19 cellular contexts compared by ENCODE assay signal in the genomic region with DNA sequence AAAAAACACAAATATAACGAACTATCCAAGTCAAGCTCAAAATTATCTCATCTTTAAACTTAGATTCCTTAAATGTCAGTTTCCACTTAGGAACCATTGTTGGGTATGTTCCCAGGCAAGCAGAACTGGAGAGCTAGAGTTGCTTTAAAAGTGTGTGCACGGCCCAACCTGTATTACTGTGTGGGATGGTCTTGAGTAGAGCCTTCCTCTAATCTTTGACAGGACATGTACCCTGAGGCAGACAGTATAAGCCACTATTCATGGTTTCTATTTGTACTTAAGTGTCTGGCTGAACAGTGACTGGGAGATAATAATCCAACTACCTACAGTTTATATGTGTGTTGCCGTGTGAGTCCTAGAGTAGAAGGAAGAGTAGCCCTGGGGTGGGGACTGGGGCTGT.
"Had no signal": no experiment of that assay in that cellular context is flagged by ENCODE, and none has a peak within 500 bp of the region (broad histone marks: within the 10 kb centered on the region; RNA-seq: fewer than 3 reads in every experiment).

No MANE protein-coding gene starts in this region.

- H3K4me3 ChIP-seq: dorsolateral prefrontal cortex, gastrocnemius medialis, pancreas, right lobe of liver, thoracic aorta, tibial nerve, upper lobe of left lung had no signal

- H3K27ac ChIP-seq: dorsolateral prefrontal cortex, epithelial cell of prostate, gastrocnemius medialis, neutrophil, pancreas, right lobe of liver, thoracic aorta, tibial nerve, upper lobe of left lung had no signal

- H3K36me3 ChIP-seq: gastrocnemius medialis, neutrophil, pancreas, right lobe of liver, thoracic aorta, tibial nerve, upper lobe of left lung had no signal

- H3K27me3 ChIP-seq: dorsolateral prefrontal cortex, gastrocnemius medialis, neutrophil, pancreas, right lobe of liver, tibial nerve, upper lobe of left lung had no signal

- H3K9me3 ChIP-seq: gastrocnemius medialis, neutrophil, pancreas, right lobe of liver, thoracic aorta, tibial nerve, upper lobe of left lung had no signal

- H3K4me1 ChIP-seq: gastrocnemius medialis, right lobe of liver, tibial nerve, upper lobe of left lung had no signal

- DNase-seq: dorsolateral prefrontal cortex; effector CD4-positive, alpha-beta T cell; foreskin fibroblast; gastrocnemius medialis; head of caudate nucleus; kidney; natural killer cell; pancreas; retina; right lobe of liver; small intestine; stimulated activated CD4-positive, alpha-beta T cell treated with anti-CD3 and anti-CD28 coated beads, Interleukin-15, amount 100 ng/mL, for 24 hours; stimulated activated CD4-positive, alpha-beta T cell treated with anti-CD3 and anti-CD28 coated beads, Interleukin-2, amount 100 ng/mL, for 48 hours; stimulated activated naive B cell treated with anti-CD40 and anti-IgM and Interleukin-4, amounts not matched to agents 10 μg/mL and 1 μg/mL and 100 μg/mL, for 72 hours; upper lobe of left lung had no signal
